Comparison of ENCODE assay signal across 24 cellular contexts in genomic region chr14:105177082-105177481, GRCh38.
"Had no signal": no experiment of that assay in that cellular context is flagged by ENCODE, and none has a peak within 500 bp of the region (broad histone marks: within the 10 kb centered on the region; RNA-seq: fewer than 3 reads in every experiment).

No MANE protein-coding gene starts in this region.

- FAIRE-seq: endometrium, keratinocyte had no signal

- H3K27ac Mint-ChIP-seq: activated CD4-positive, alpha-beta memory T cell treated with anti-CD3 and anti-CD28 coated beads, Interleukin-2, amount 10 ng/mL, durations not matched to agents 7 days and 5 days; activated naive CD4-positive, alpha-beta T cell treated with anti-CD3 and anti-CD28 coated beads, Interleukin-2, amount 10 ng/mL, durations not matched to agents 7 days and 5 days; activated T-cell treated with anti-CD3 and anti-CD28 coated beads, Interleukin-2, amount 50 U/mL, for 24 hours; T-helper 2 cell treated with Interferon-gamma antibody and Interleukin-4, amounts not matched to agents 5 μg/mL and 100 μg/mL, for 36 hours had no signal

- ATAC-seq: right cardiac atrium had no signal

- DNase-seq: activated CD4-positive, alpha-beta memory T cell treated with anti-CD3 and anti-CD28 coated beads, Interleukin-2, amount 10 ng/mL, durations not matched to agents 7 days and 5 days; activated CD4-positive, alpha-beta T cell treated with anti-CD3 and anti-CD28 coated beads for 48 hours; activated CD4-positive, CD25-positive, alpha-beta regulatory T cell; activated effector memory CD4-positive, alpha-beta T cell treated with Interleukin-2 at 50 U/mL for 16 hours; activated naive CD4-positive, alpha-beta T cell treated with anti-CD3 and anti-CD28 coated beads, Interleukin-2, amount 10 ng/mL, durations not matched to agents 7 days and 5 days; activated T-cell treated with anti-CD3 and anti-CD28 coated beads, Interleukin-2, amount 50 U/mL, for 24 hours; cerebellar nuclear complex; cortex of kidney; erythroblast; foreskin melanocyte; head of caudate nucleus; right cardiac atrium; spleen; stimulated activated CD4-positive, alpha-beta T cell treated with anti-CD3 and anti-CD28 coated beads, Interleukin-4, amount 100 ng/mL, for 4 hours; stimulated activated naive CD4-positive, alpha-beta T cell; thyroid gland had no signal

- H3K27ac ChIP-seq: ascending aorta, breast epithelium, prostate gland, spleen, thyroid gland had no signal

- H3K9me3 Mint-ChIP-seq: activated CD4-positive, alpha-beta memory T cell treated with anti-CD3 and anti-CD28 coated beads, Interleukin-2, amount 10 ng/mL, durations not matched to agents 7 days and 5 days; activated naive CD4-positive, alpha-beta T cell treated with anti-CD3 and anti-CD28 coated beads, Interleukin-2, amount 10 ng/mL, durations not matched to agents 7 days and 5 days; activated T-cell treated with anti-CD3 and anti-CD28 coated beads, Interleukin-2, amount 50 U/mL, for 24 hours; neural crest cell; T-helper 2 cell treated with Interferon-gamma antibody and Interleukin-4, amounts not matched to agents 5 μg/mL and 100 μg/mL, for 36 hours had no signal

- H3K4me3 ChIP-seq: ascending aorta, breast epithelium, lung, prostate gland, spleen, thyroid gland had no signal

- H3K27me3 ChIP-seq: ascending aorta, breast epithelium, thyroid gland had no signal

- H3K27me3 Mint-ChIP-seq: activated T-cell treated with anti-CD3 and anti-CD28 coated beads, Interleukin-2, amount 50 U/mL, for 24 hours had no signal

- H3K4me3 Mint-ChIP-seq: activated CD4-positive, alpha-beta memory T cell treated with anti-CD3 and anti-CD28 coated beads, Interleukin-2, amount 10 ng/mL, durations not matched to agents 7 days and 5 days; activated naive CD4-positive, alpha-beta T cell treated with anti-CD3 and anti-CD28 coated beads, Interleukin-2, amount 10 ng/mL, durations not matched to agents 7 days and 5 days; activated T-cell treated with anti-CD3 and anti-CD28 coated beads, Interleukin-2, amount 50 U/mL, for 24 hours; neural crest cell; T-helper 2 cell treated with Interferon-gamma antibody and Interleukin-4, amounts not matched to agents 5 μg/mL and 100 μg/mL, for 36 hours had no signal

- H3K36me3 Mint-ChIP-seq: activated naive CD4-positive, alpha-beta T cell treated with anti-CD3 and anti-CD28 coated beads, Interleukin-2, amount 10 ng/mL, durations not matched to agents 7 days and 5 days had no signal

- H3K4me1 ChIP-seq: ascending aorta, breast epithelium had no signal

- H3K36me3 ChIP-seq: ascending aorta, breast epithelium, prostate gland, thyroid gland had no signal

- H3K4me1 Mint-ChIP-seq: neural crest cell had no signal

- H3K9me3 ChIP-seq: ascending aorta, breast epithelium, prostate gland, spleen, thyroid gland had no signal
